9 cellular contexts compared by ENCODE assay signal in genomic region chr10:74418285-74418872, GRCh38.
DNase-seq lines count a peak whose midpoint lies in the region; ATAC-seq, FAIRE-seq and TF ChIP-seq lines count a peak whose summit lies in the region.
"Had no signal": no experiment of that assay in that cellular context is flagged by ENCODE, and none has a peak within 500 bp of the region (broad histone marks: within the 10 kb centered on the region; RNA-seq: fewer than 3 reads in every experiment).

No MANE protein-coding gene starts in this region.

- TF ChIP-seq RAD21 in K562 (CRISPR knock-in tag; conservative IDR thresholded peaks at IDR 0.05 in 1 of 2, IDR thresholded peaks at IDR 0.05 in 1 of 2), result no peak

- WGBS in K562 (ENCODE audit: insufficient coverage, low coverage, missing lambda C conversion rate), result 23% methylated on average over 4 of the region's 4 CpGs

- ATAC-seq in K562, result peak; percentile 86
- no peak for ATAC-seq in HG03097 (IDR thresholded peaks at IDR 0.05; ENCODE audit: low FRiP score, unreplicated experiment)
- ATAC-seq in GM18502 (IDR thresholded peaks at IDR 0.05; ENCODE audit: poor library complexity, unreplicated experiment), result no peak

- H3K27ac ChIP-seq in K562 (ENCODE audit: extremely low read depth, low read depth, low read length), result peak overlapping the region; percentile 67

- FAIRE-seq in K562 (lab: Jason Lieb, UNC), result peak; percentile 11

- peak; percentile 95 for DNase-seq in DMS 273 treated with DMSO at 0.1 percent for 48 hours (lab: John Stamatoyannopoulos, UW)
- DNase-seq in NCI-H2081 (lab: John Stamatoyannopoulos, UW), result peak; percentile 96 to 100
- peak in 2 of 4 experiments; percentile 42 to 53 for DNase-seq in K562 (ENCODE audit: extremely low read depth in 1 of 4, low spot score in 3 of 4)
- peak; percentile 50 for DNase-seq in middle frontal gyrus (ENCODE audit: extremely low spot score, low spot score)
- no peak for DNase-seq in activated CD4-positive, alpha-beta T cell treated with anti-CD3 and anti-CD28 coated beads for 48 hours
- DNase-seq in SIG-M5 treated with dmso at 0.1 percent for 504 hours (lab: John Stamatoyannopoulos, UW; ENCODE audit: unreplicated experiment), result no peak
- DNase-seq: mesenchymal stem cell had no signal

- H4K20me1 ChIP-seq in K562 (replicated peaks; ENCODE audit: control insufficient read depth, insufficient read depth, low read length), result no peaks in the 10 kb centered on the region

- POLR2A ChIA-PET in K562 (lab: Yijun Ruan, JAX), result interaction anchor here (0.8 to 3.7 kb wide), 2 partner anchors 13 to 167 kb away, joined by 3 to 24 read pairs; no protein-coding TSS in a partner anchor

- no peak for TF ChIP-seq POLR2A in K562 (conservative IDR thresholded peaks at IDR 0.05)

- no peaks in the 10 kb centered on the region for H3K79me2 ChIP-seq in K562 (ENCODE audit: control insufficient read depth, insufficient read depth, low read length)

- no peaks in the 10 kb centered on the region for H3K9me3 ChIP-seq in K562 (replicated peaks; ENCODE audit: control insufficient read depth, insufficient read depth, low read depth, low read length)

- no peak for TF ChIP-seq EP300 in K562 (IDR thresholded peaks at IDR 0.05; ENCODE audit: low read length)

- CTCF ChIA-PET in K562 (lab: Yijun Ruan, JAX; ENCODE audit: low intra/inter-chr PET ratio), result no interaction called here

- H2AFZ ChIP-seq in K562 (ENCODE audit: low read depth, low read length), result peak overlapping the region; percentile 51

- peak overlapping the region in 1 of 2 experiments; percentile 14; a peak in 1 of 4 replicates for H3K9ac ChIP-seq in K562 (ENCODE audit: insufficient read depth in 1 of 2, low read depth in 2 of 2, low read length in 2 of 2)

- H3K4me2 ChIP-seq in K562 (ENCODE audit: insufficient read depth, low read length), result peak overlapping the region; percentile 11; the same call in 1 of the 2 replicates

- no peaks in the 10 kb centered on the region for H3K27me3 ChIP-seq in K562 (ENCODE audit: control insufficient read depth in 2 of 2, insufficient read depth in 2 of 2, low read length in 2 of 2)

- H3K4me1 ChIP-seq in K562 (replicated peaks in 1 of 2; ENCODE audit: control insufficient read depth in 2 of 2, insufficient read depth in 2 of 2, low read length in 2 of 2), result peaks cover 4 to 15% of the 10 kb centered on the region in 2 experiments; a peak in 3 of 5 replicates

- no peak overlapping the region for H3K4me3 ChIP-seq in K562

- BruUV-seq in K562 (replicated peaks; lab: Mats Ljungman, UMichigan), result no TSS peak

- no peak for TF ChIP-seq CTCF in K562 (IDR thresholded peaks at IDR 0.05 in 2 of 3, conservative IDR thresholded peaks at IDR 0.05 in 1 of 3; ENCODE audit: insufficient read depth in 2 of 3, low read depth in 1 of 3, low read length in 3 of 3)

- no peaks in the 10 kb centered on the region for H3K36me3 ChIP-seq in K562 (ENCODE audit: control insufficient read depth, insufficient read depth, low read length)

- in situ Hi-C loops in K562 (cut with MboI), result no loop called here

- no peaks in the 10 kb centered on the region for H3K9me1 ChIP-seq in K562 (ENCODE audit: control insufficient read depth, insufficient read depth, low read length)

- intact Hi-C loops in K562 (cut with micrococcal nuclease), result loop anchor here (10.0 kb wide), 1 partner anchor 606 kb away; no protein-coding TSS in a partner anchor

TF ChIP-seq in K562, 482 proteins besides CTCF, POLR2A, EP300 and RAD21 (continues in another document):
- TF ChIP-seq CBFA2T3 (IDR thresholded peaks at IDR 0.05) (peak; percentile 35), ZNF140 (CRISPR knock-in tag; IDR thresholded peaks at IDR 0.05) (no peak), SNIP1 (IDR thresholded peaks at IDR 0.05; ENCODE audit: low read depth) (no peak), CGGBP1 (CRISPR knock-in tag; IDR thresholded peaks at IDR 0.05) (no peak), EHMT2 (IDR thresholded peaks at IDR 0.05) (peak; percentile 73; the same call in 1 of the 2 replicates), PKNOX1 (IDR thresholded peaks at IDR 0.05) (peak; percentile 19; the same call in 1 of the 2 replicates), SRF (CRISPR knock-in tag; IDR thresholded peaks at IDR 0.05) (no peak), TOE1 (IDR thresholded peaks at IDR 0.05; ENCODE audit: borderline replicate concordance) (0 out of 2 replicates have a peak, but pooled peaks have one; percentile 54), TOE1 (CRISPR knock-in tag; IDR thresholded peaks at IDR 0.05; ENCODE audit: borderline replicate concordance, low read depth) (no peak), ZFPM2 (CRISPR knock-in tag; IDR thresholded peaks at IDR 0.05) (no peak), MTA2 (IDR thresholded peaks at IDR 0.05; ENCODE audit: low read depth) (0 out of 2 replicates have a peak, but pooled peaks have one; percentile 12), NFIC (IDR thresholded peaks at IDR 0.05) (peak; percentile 73), BDP1 (IDR thresholded peaks at IDR 0.05; ENCODE audit: insufficient read depth, insufficient read length) (no peak), FOXJ2 (tag; IDR thresholded peaks at IDR 0.05) (peak; percentile 91), MEIS2 (IDR thresholded peaks at IDR 0.05; ENCODE audit: partially characterized antibody) (peak; percentile 29), ZNF699 (CRISPR knock-in tag; IDR thresholded peaks at IDR 0.05; ENCODE audit: insufficient replicate concordance) (no peak), DPF2 (IDR thresholded peaks at IDR 0.05) (peak; percentile 29), RFX1 (IDR thresholded peaks at IDR 0.05) (peak; percentile 37), CHAMP1 (IDR thresholded peaks at IDR 0.05) (0 out of 2 replicates have a peak, but pooled peaks have one; percentile 49), ZNF282 (CRISPR knock-in tag; IDR thresholded peaks at IDR 0.05) (no peak), BACH1 (tag; IDR thresholded peaks at IDR 0.05) (no peak)
- TF ChIP-seq, protein P1, sequence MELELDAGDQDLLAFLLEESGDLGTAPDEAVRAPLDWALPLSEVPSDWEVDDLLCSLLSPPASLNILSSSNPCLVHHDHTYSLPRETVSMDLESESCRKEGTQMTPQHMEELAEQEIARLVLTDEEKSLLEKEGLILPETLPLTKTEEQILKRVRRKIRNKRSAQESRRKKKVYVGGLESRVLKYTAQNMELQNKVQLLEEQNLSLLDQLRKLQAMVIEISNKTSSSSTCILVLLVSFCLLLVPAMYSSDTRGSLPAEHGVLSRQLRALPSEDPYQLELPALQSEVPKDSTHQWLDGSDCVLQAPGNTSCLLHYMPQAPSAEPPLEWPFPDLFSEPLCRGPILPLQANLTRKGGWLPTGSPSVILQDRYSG (tag; conservative IDR thresholded peaks at IDR 0.05; ENCODE audit: low read depth), result peak; percentile 37; the same call in 1 of the 2 replicates
- TF ChIP-seq, protein P2, sequence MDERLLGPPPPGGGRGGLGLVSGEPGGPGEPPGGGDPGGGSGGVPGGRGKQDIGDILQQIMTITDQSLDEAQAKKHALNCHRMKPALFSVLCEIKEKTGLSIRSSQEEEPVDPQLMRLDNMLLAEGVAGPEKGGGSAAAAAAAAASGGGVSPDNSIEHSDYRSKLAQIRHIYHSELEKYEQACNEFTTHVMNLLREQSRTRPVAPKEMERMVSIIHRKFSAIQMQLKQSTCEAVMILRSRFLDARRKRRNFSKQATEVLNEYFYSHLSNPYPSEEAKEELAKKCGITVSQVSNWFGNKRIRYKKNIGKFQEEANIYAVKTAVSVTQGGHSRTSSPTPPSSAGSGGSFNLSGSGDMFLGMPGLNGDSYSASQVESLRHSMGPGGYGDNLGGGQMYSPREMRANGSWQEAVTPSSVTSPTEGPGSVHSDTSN (CRISPR knock-in tag; IDR thresholded peaks at IDR 0.05; ENCODE audit: low read depth), result no peak
- TF ChIP-seq, protein P2 (tag; conservative IDR thresholded peaks at IDR 0.05; ENCODE audit: low read depth), result peak; percentile 72

Comparison
In these comparisons a context has a peak if more than half of its experiments do, and no peak if none do; other contexts are left out.
1. DNase-seq: peak in DMS 273 treated with DMSO at 0.1 percent for 48 hours (single experiment), NCI-H2081 (2 of 2) and middle frontal gyrus (single experiment); none in activated CD4-positive, alpha-beta T cell treated with anti-CD3 and anti-CD28 coated beads for 48 hours (single experiment) and SIG-M5 treated with dmso at 0.1 percent for 504 hours (single experiment).